8 cellular contexts compared by ENCODE assay signal in the genomic region with DNA sequence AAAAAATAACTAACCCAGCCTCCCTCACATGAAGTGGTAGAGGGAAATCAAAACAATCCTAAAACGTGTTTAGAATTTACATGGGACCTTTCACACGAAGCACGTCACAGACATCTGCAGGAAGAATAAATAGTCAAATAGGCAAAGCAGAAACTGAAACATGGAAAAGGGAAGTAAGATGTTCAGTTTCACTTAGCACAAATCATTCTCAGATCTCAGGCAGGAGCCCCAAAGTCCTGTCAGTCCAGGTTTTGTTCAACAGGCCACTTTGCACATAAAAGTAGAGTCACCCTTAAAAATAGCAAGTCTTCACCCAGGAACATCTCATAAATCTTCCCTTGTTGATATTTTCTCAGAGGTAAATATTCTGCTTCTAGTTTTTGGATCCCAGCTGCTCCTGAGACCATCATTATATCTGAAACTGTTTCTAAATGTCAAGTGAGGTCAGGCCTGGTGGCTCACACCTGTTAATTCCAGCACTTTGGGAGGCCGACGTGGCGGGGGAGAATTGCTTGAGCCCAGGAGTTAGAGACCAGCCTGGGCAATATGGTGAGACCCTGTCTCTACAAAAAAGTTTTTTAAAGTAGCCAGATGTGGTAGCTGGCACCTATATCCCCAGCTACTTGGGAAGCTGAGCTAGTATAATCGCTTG. TPM values are rescaled to one million over a fixed set of nuclear protein-coding genes. Genes with fewer than 3 reads are reported as not detected.
DNase-seq lines count a peak whose midpoint lies in the region; ATAC-seq, FAIRE-seq and TF ChIP-seq lines count a peak whose summit lies in the region.

No MANE protein-coding gene starts in this region.

- peak; percentile 90 for FAIRE-seq in GM19239 (lab: Jason Lieb, UNC)

- H3K9me3 Mint-ChIP-seq in CD14-positive monocyte, result no peaks in the 10 kb centered on the region
- no peaks in the 10 kb centered on the region for H3K9me3 Mint-ChIP-seq in activated naive CD4-positive, alpha-beta T cell treated with anti-CD3 and anti-CD28 coated beads, Interleukin-2, amount 50 U/mL, for 72 hours

- TF ChIP-seq CTCF in CD14-positive monocyte (IDR thresholded peaks at IDR 0.05) (no peak), SK-N-SH (IDR thresholded peaks at IDR 0.05) (no peak)

- H3K9me3 ChIP-seq in SK-N-SH, result no peaks in the 10 kb centered on the region

- CTCF ChIA-PET in SK-N-SH (lab: Yijun Ruan, JAX), result no interaction called here

- H4K20me1 ChIP-seq in SK-N-SH (ENCODE audit: insufficient read depth), result no peaks in the 10 kb centered on the region

- H3F3A ChIP-seq in SK-N-SH (replicated peaks; ENCODE audit: insufficient read depth), result peaks cover 4% of the 10 kb centered on the region

- ATAC-seq in HG03342 (IDR thresholded peaks at IDR 0.05; ENCODE audit: unreplicated experiment), result peak; percentile 53
- ATAC-seq in activated naive CD4-positive, alpha-beta T cell treated with anti-CD3 and anti-CD28 coated beads, Interleukin-2, amount 50 U/mL, for 72 hours, result no peak
- no peak for ATAC-seq in HG03039 (IDR thresholded peaks at IDR 0.05; ENCODE audit: unreplicated experiment)

- no peak overlapping the region for H2AFZ ChIP-seq in SK-N-SH (ENCODE audit: low read depth)

- intact Hi-C loops in CD14-positive monocyte (cut with micrococcal nuclease), result loop anchor here in 1 of 2 donors (2.0 kb wide), 1 partner anchor 14 kb away; no protein-coding TSS in a partner anchor

- no peak for TF ChIP-seq EP300 in SK-N-SH (IDR thresholded peaks at IDR 0.05; ENCODE audit: borderline replicate concordance in 1 of 2, low read depth in 1 of 2, low read length in 1 of 2)

- peaks cover 9 to 11% of the 10 kb centered on the region in 2 donors for H3K36me3 Mint-ChIP-seq in CD14-positive monocyte
- H3K36me3 Mint-ChIP-seq in activated naive CD4-positive, alpha-beta T cell treated with anti-CD3 and anti-CD28 coated beads, Interleukin-2, amount 50 U/mL, for 72 hours, result peaks cover 0 to 11% of the 10 kb centered on the region in 2 donors

- H3K27ac ChIP-seq in SK-N-SH (ENCODE audit: low read depth in 2 of 2, low read length in 1 of 2), result no peak overlapping the region

- H3K4me2 ChIP-seq in SK-N-SH, result no peak overlapping the region

- H3K79me2 ChIP-seq in SK-N-SH (ENCODE audit: insufficient read depth), result peaks cover 50% of the 10 kb centered on the region

- H3K27ac Mint-ChIP-seq in CD14-positive monocyte, result peak overlapping the region; percentile 83 to 96 (median 93)
- peak overlapping the region; percentile 28 to 65 for H3K27ac Mint-ChIP-seq in activated naive CD4-positive, alpha-beta T cell treated with anti-CD3 and anti-CD28 coated beads, Interleukin-2, amount 50 U/mL, for 72 hours

- H3K4me3 ChIP-seq in SK-N-SH (ENCODE audit: low read depth in 2 of 2, low read length in 1 of 2), result no peak overlapping the region

- WGBS in SK-N-SH (ENCODE audit: low lambda C conversion rate), result 95% methylated on average over 7 of the region's 7 CpGs

- no peaks in the 10 kb centered on the region for H3K27me3 ChIP-seq in SK-N-SH (ENCODE audit: insufficient read depth)

- H3K27me3 Mint-ChIP-seq in CD14-positive monocyte (ENCODE audit: low read depth in 3 of 3), result peaks cover 0 to 3% (median 2%) of the 10 kb centered on the region in 3 donors

- no peak for DNase-seq in CD14-positive monocyte (ENCODE audit: low spot score)
- DNase-seq in GM19239 (ENCODE audit: insufficient read length, low spot score), result no peak
- DNase-seq in activated naive CD4-positive, alpha-beta T cell treated with anti-CD3 and anti-CD28 coated beads, Interleukin-2, amount 50 U/mL, for 72 hours (ENCODE audit: low spot score in 2 of 2), result no peak
- DNase-seq in SK-N-SH, result no peak
- no peak for DNase-seq in NCI-H2196 (lab: John Stamatoyannopoulos, UW; ENCODE audit: unreplicated experiment)
- DNase-seq in activated gamma-delta T cell treated with Interleukin-2 at 50 U/mL for 16 hours, result no peak

- H3K4me1 ChIP-seq in SK-N-SH (ENCODE audit: control insufficient read depth in 1 of 2, insufficient read depth in 2 of 2, low read depth in 1 of 2, low read length in 1 of 2), result peaks cover 0 to 10% of the 10 kb centered on the region in 2 experiments; a peak in 1 of 4 replicates

- no peaks in the 10 kb centered on the region for H3K36me3 ChIP-seq in SK-N-SH (replicated peaks in 1 of 2; ENCODE audit: control insufficient read depth in 1 of 2, insufficient read depth in 2 of 2, low read length in 1 of 2)

- H3K9ac ChIP-seq in SK-N-SH, result no peak overlapping the region

- no peak for TF ChIP-seq RAD21 in SK-N-SH (IDR thresholded peaks at IDR 0.05; ENCODE audit: low read length)

- POLR2A ChIA-PET in SK-N-SH (lab: Yijun Ruan, JAX), result no interaction called here

- H3K4me1 Mint-ChIP-seq in CD14-positive monocyte, result peaks cover 36% of the 10 kb centered on the region

- peak overlapping the region; percentile 61 to 68 for H3K4me3 Mint-ChIP-seq in CD14-positive monocyte

- H3K9me2 ChIP-seq in SK-N-SH, result no peaks in the 10 kb centered on the region

TF ChIP-seq in SK-N-SH, 30 proteins besides CTCF, POLR2A, EP300 and RAD21:
- TF ChIP-seq GATA2 (CRISPR knock-in tag; IDR thresholded peaks at IDR 0.05), result no peak
- TF ChIP-seq MEF2A (IDR thresholded peaks at IDR 0.05; ENCODE audit: borderline replicate concordance, low read depth), result no peak
- TF ChIP-seq TEAD4 (IDR thresholded peaks at IDR 0.05; ENCODE audit: borderline replicate concordance, insufficient read depth), result no peak
- no peak for TF ChIP-seq CHD2 (IDR thresholded peaks at IDR 0.05; ENCODE audit: low read length, partially characterized antibody)
- TF ChIP-seq SMC3 (IDR thresholded peaks at IDR 0.05; ENCODE audit: low read depth, low read length), result no peak
- TF ChIP-seq FOXJ3 (CRISPR knock-in tag; IDR thresholded peaks at IDR 0.05), result no peak
- no peak for TF ChIP-seq TCF12 (IDR thresholded peaks at IDR 0.05)
- no peak for TF ChIP-seq NFIC (IDR thresholded peaks at IDR 0.05; ENCODE audit: borderline replicate concordance)
- TF ChIP-seq, protein P1, sequence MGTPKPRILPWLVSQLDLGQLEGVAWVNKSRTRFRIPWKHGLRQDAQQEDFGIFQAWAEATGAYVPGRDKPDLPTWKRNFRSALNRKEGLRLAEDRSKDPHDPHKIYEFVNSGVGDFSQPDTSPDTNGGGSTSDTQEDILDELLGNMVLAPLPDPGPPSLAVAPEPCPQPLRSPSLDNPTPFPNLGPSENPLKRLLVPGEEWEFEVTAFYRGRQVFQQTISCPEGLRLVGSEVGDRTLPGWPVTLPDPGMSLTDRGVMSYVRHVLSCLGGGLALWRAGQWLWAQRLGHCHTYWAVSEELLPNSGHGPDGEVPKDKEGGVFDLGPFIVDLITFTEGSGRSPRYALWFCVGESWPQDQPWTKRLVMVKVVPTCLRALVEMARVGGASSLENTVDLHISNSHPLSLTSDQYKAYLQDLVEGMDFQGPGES (IDR thresholded peaks at IDR 0.05; ENCODE audit: low read depth, low read length), result no peak
- TF ChIP-seq ELF1 (IDR thresholded peaks at IDR 0.05), result no peak
- no peak for TF ChIP-seq RXRA (IDR thresholded peaks at IDR 0.05; ENCODE audit: borderline replicate concordance, low read depth)

RNA-seq across cellular contexts. Expression of a gene that starts 1.9 kb away (rescaled TPM):
- polyA plus RNA-seq in CD14-positive monocyte (10 to 100 TPM in 1 of 2 donors, 1 to 10 TPM in 1; 8.6 to 13.5 TPM), SK-N-SH (2012; rRNA removed) (14.1 and 14.9 TPM in 2 replicates)
- total RNA-seq in activated naive CD4-positive, alpha-beta T cell treated with anti-CD3 and anti-CD28 coated beads, Interleukin-2, amount 50 U/mL, for 72 hours, result 10 to 100 TPM; 26.0 to 49.3 TPM
- 8.0 and 10.3 TPM in 2 replicates for polyA plus RNA-seq in SK-N-SH (2012; cell fraction: cytosol; rRNA removed)
- polyA plus RNA-seq in SK-N-SH (2012; cell fraction: nucleus; rRNA removed), result 24.1 and 28.9 TPM in 2 replicates

RNA-seq across cellular contexts. Expression of a gene that starts 14.9 kb away (rescaled TPM):
- 10 to 100 TPM; 59.4 to 73.2 TPM for polyA plus RNA-seq in CD14-positive monocyte
- total RNA-seq in activated naive CD4-positive, alpha-beta T cell treated with anti-CD3 and anti-CD28 coated beads, Interleukin-2, amount 50 U/mL, for 72 hours, result 10 to 100 TPM; 23.1 to 29.4 TPM
- polyA plus RNA-seq in SK-N-SH (2012; rRNA removed), result 14.7 and 16.1 TPM in 2 replicates
- polyA plus RNA-seq in SK-N-SH (2012; cell fraction: cytosol; rRNA removed), result 18.5 and 18.8 TPM in 2 replicates
- 8.7 and 13.1 TPM in 2 replicates for polyA plus RNA-seq in SK-N-SH (2012; cell fraction: nucleus; rRNA removed)

RNA-seq across cellular contexts. Expression of a gene that starts 56.3 kb away (rescaled TPM):
- 1 to 10 TPM; 4.1 to 7.4 TPM for polyA plus RNA-seq in CD14-positive monocyte
- total RNA-seq in activated naive CD4-positive, alpha-beta T cell treated with anti-CD3 and anti-CD28 coated beads, Interleukin-2, amount 50 U/mL, for 72 hours, result 10 to 100 TPM; 25.0 to 74.9 TPM
- 22.6 and 29.7 TPM in 2 replicates for polyA plus RNA-seq in SK-N-SH (2012; rRNA removed)
- 18.1 and 24.0 TPM in 2 replicates for polyA plus RNA-seq in SK-N-SH (2012; cell fraction: cytosol; rRNA removed)
- polyA plus RNA-seq in SK-N-SH (2012; cell fraction: nucleus; rRNA removed), result 30.6 and 43.2 TPM in 2 replicates
